ENCODE assay signal across 20 cellular contexts in genomic region chr6:48449002-48449401, GRCh38.
DNase-seq lines count a peak whose midpoint lies in the region; ATAC-seq and TF ChIP-seq lines count a peak whose summit lies in the region.
"Had no signal": no experiment of that assay in that cellular context is flagged by ENCODE, and none has a peak within 500 bp of the region (broad histone marks: within the 10 kb centered on the region; RNA-seq: fewer than 3 reads in every experiment).

No MANE protein-coding gene starts in this region.

- H2AFZ ChIP-seq in HCT116 (ENCODE audit: low read depth, low read length, poor library complexity, severe bottlenecking), result no peak overlapping the region

- no peaks in the 10 kb centered on the region; the same call in 1 of the 2 replicates for H3K9me2 ChIP-seq in HCT116 (ENCODE audit: insufficient read depth)

- intact Hi-C loops in HCT116 (cut with micrococcal nuclease), result no loop called here

- CTCF ChIA-PET in AG04450 (lab: Charles Lee), result no interaction called here
- CTCF ChIA-PET in HCT116 (lab: Charles Lee), result interaction anchor here (0.7 kb wide), 1 partner anchor 10 kb away, joined by 3 read pairs; no protein-coding TSS in a partner anchor
- CTCF ChIA-PET in GM10248 (lab: Yijun Ruan, JAX), result no interaction called here

- no peak overlapping the region for H3K9ac ChIP-seq in HCT116 (ENCODE audit: low read length)

- in situ Hi-C loops in astrocyte of the cerebellum (cut with HindIII; ENCODE audit: low sequenced_read_pairs), result no loop called here

- RAD21 ChIA-PET in HCT116 (lab: Charles Lee; ENCODE audit: low non-redundant PET in 1 of 2, low total read pairs in 2 of 2, uncharacterized antibody in 2 of 2, unreplicated experiment in 2 of 2), result no interaction called here

- no peak overlapping the region for H3K4me3 ChIP-seq in AG04450 (ENCODE audit: low read depth, low read length)
- H3K4me3 ChIP-seq in HCT116 (replicated peaks in 1 of 2; ENCODE audit: low read depth in 1 of 2, low read length in 2 of 2), result no peak overlapping the region
- H3K4me3 ChIP-seq in astrocyte of the cerebellum (ENCODE audit: low read depth, low read length), result no peak overlapping the region
- H3K4me3 ChIP-seq in fibroblast of the aortic adventitia (ENCODE audit: low read depth, low read length), result no peak overlapping the region
- H3K4me3 ChIP-seq: ascending aorta, gastroesophageal sphincter had no signal

- no peak for TF ChIP-seq POLR2A in HCT116 (IDR thresholded peaks at IDR 0.05; ENCODE audit: borderline replicate concordance, extremely low read depth, insufficient read depth, insufficient read length)

- H3K27me3 ChIP-seq in AG04450 (ENCODE audit: control insufficient read depth, insufficient read depth, low read length) (no peaks in the 10 kb centered on the region), HCT116 (ENCODE audit: insufficient read depth, low read length) (no peaks in the 10 kb centered on the region)
- H3K27me3 ChIP-seq: ascending aorta, gastroesophageal sphincter had no signal

- no peak overlapping the region for H3K4me2 ChIP-seq in HCT116 (ENCODE audit: low read length)

- H3K27ac ChIP-seq in AG04450 (ENCODE audit: low read depth, low read length), result no peak overlapping the region
- no peak overlapping the region for H3K27ac ChIP-seq in HCT116 (ENCODE audit: low read depth, low read length)
- H3K27ac ChIP-seq: ascending aorta, gastroesophageal sphincter, RWPE1 had no signal

- no peak for DNase-seq in AG04450 (ENCODE audit: low read depth, low spot score)
- DNase-seq in HCT116 (ENCODE audit: low read depth, low spot score), result no peak
- peak; percentile 12 for DNase-seq in astrocyte of the cerebellum (ENCODE audit: low read depth)
- peak; percentile 23 for DNase-seq in fibroblast of the aortic adventitia (ENCODE audit: low read depth)
- no peak for DNase-seq in GM10248 (ENCODE audit: extremely low spot score)
- no peak for DNase-seq in T-helper 9 cell
- DNase-seq: activated CD4-positive, alpha-beta T cell treated with anti-CD3 and anti-CD28 coated beads for 1 hour; activated CD8-positive, alpha-beta memory T cell treated with anti-CD3 and anti-CD28 coated beads, Interleukin-2, amount 50 U/mL, for 4 hours; AML-193; naive thymus-derived CD8-positive, alpha-beta T cell; NCI-H2029 treated with DMSO at 0.1 percent for 48 hours; NCI-H774; stimulated activated CD4-positive, alpha-beta T cell treated with anti-CD3 and anti-CD28 coated beads, Interleukin-2, amount 100 ng/mL, for 24 hours; substantia nigra; T-helper 17 cell had no signal

- TF ChIP-seq RAD21 in HCT116 (IDR thresholded peaks at IDR 0.05; ENCODE audit: low read depth), result peak; percentile 48

- peak; percentile 37 for TF ChIP-seq CTCF in AG04450 (IDR thresholded peaks at IDR 0.05; ENCODE audit: low read depth, low read length)
- peak; percentile 10 to 24 (median 15); a peak in 1 of 6 replicates for TF ChIP-seq CTCF in HCT116 (IDR thresholded peaks at IDR 0.05 in 2 of 3, conservative IDR thresholded peaks at IDR 0.05 in 1 of 3; ENCODE audit: borderline replicate concordance in 1 of 3, insufficient read depth in 1 of 3, low read depth in 2 of 3, low read length in 2 of 3)
- peak; percentile 26 for TF ChIP-seq CTCF in astrocyte of the cerebellum (IDR thresholded peaks at IDR 0.05; ENCODE audit: low read depth, low read length, missing control alignments)
- TF ChIP-seq CTCF in fibroblast of the aortic adventitia (IDR thresholded peaks at IDR 0.05; ENCODE audit: insufficient read depth, low read length), result peak; percentile 37
- no peak for TF ChIP-seq CTCF in GM10248 (IDR thresholded peaks at IDR 0.05; ENCODE audit: control extremely low read depth, extremely low read depth, low read depth, missing control alignments)

- no peaks in the 10 kb centered on the region for H3K4me1 ChIP-seq in HCT116 (ENCODE audit: control insufficient read depth in 1 of 2, insufficient read depth in 2 of 2, low read length in 2 of 2)
- H3K4me1 ChIP-seq: ascending aorta, gastroesophageal sphincter had no signal

- no peak for ATAC-seq in HCT116
- no peak for ATAC-seq in HG03432 (IDR thresholded peaks at IDR 0.05; ENCODE audit: unreplicated experiment)
- no peak for ATAC-seq in HG03439 (IDR thresholded peaks at IDR 0.05; ENCODE audit: unreplicated experiment)
- ATAC-seq: gastroesophageal sphincter; naive thymus-derived CD8-positive, alpha-beta T cell; T-helper 17 cell had no signal

- no TSS peak for BruUV-seq in HCT116 (replicated peaks; lab: Mats Ljungman, UMichigan)

- no peaks in the 10 kb centered on the region for H3K9me3 ChIP-seq in AG04450 (ENCODE audit: control insufficient read depth, insufficient read depth, low read length)
- no peaks in the 10 kb centered on the region for H3K9me3 ChIP-seq in HCT116 (ENCODE audit: control insufficient read depth in 1 of 2, insufficient read depth in 1 of 2, low read depth in 1 of 2, low read length in 2 of 2)
- H3K9me3 ChIP-seq: ascending aorta had no signal

- POLR2A ChIA-PET in AG04450 (lab: Yijun Ruan, JAX), result no interaction called here
- POLR2A ChIA-PET in HCT116 (lab: Charles Lee), result no interaction called here
- POLR2A ChIA-PET in GM10248 (lab: Yijun Ruan, JAX), result no interaction called here

- no peaks in the 10 kb centered on the region for H4K20me1 ChIP-seq in HCT116 (ENCODE audit: insufficient read depth)

- no peaks in the 10 kb centered on the region for H3K36me3 ChIP-seq in HCT116 (ENCODE audit: control insufficient read depth in 1 of 2, insufficient read depth in 2 of 2, low read length in 2 of 2)
- H3K36me3 ChIP-seq: ascending aorta, gastroesophageal sphincter had no signal

- no peaks in the 10 kb centered on the region for H3K79me2 ChIP-seq in HCT116 (ENCODE audit: insufficient read depth, low read length)

TF ChIP-seq in HCT116, 20 proteins besides CTCF, POLR2A, EP300 and RAD21:
- no peak for TF ChIP-seq ELF1 (IDR thresholded peaks at IDR 0.05; ENCODE audit: borderline replicate concordance, low read depth)
- TF ChIP-seq SRF (IDR thresholded peaks at IDR 0.05; ENCODE audit: low read depth), result no peak
- TF ChIP-seq ZNF274 (IDR thresholded peaks at IDR 0.05; ENCODE audit: low read depth, low read length), result no peak
- no peak for TF ChIP-seq ZFX (IDR thresholded peaks at IDR 0.05)
- TF ChIP-seq REST (IDR thresholded peaks at IDR 0.05; ENCODE audit: low read depth), result no peak
- TF ChIP-seq JUND (IDR thresholded peaks at IDR 0.05), result no peak
- TF ChIP-seq SIN3A (IDR thresholded peaks at IDR 0.05; ENCODE audit: low read depth), result no peak
- TF ChIP-seq FOSL1 (IDR thresholded peaks at IDR 0.05; ENCODE audit: low read depth), result no peak
- no peak for TF ChIP-seq ATF3 (IDR thresholded peaks at IDR 0.05)
- no peak for TF ChIP-seq EZH2 (IDR thresholded peaks at IDR 0.05)
- TF ChIP-seq POLR2AphosphoS5 (IDR thresholded peaks at IDR 0.05; ENCODE audit: low read depth, low read length), result no peak
- TF ChIP-seq CBX3 (IDR thresholded peaks at IDR 0.05; ENCODE audit: low read depth), result no peak
- TF ChIP-seq SP1 (IDR thresholded peaks at IDR 0.05; ENCODE audit: low read depth), result no peak
- TF ChIP-seq EGR1 (IDR thresholded peaks at IDR 0.05; ENCODE audit: low read depth), result no peak
- TF ChIP-seq, protein P1, sequence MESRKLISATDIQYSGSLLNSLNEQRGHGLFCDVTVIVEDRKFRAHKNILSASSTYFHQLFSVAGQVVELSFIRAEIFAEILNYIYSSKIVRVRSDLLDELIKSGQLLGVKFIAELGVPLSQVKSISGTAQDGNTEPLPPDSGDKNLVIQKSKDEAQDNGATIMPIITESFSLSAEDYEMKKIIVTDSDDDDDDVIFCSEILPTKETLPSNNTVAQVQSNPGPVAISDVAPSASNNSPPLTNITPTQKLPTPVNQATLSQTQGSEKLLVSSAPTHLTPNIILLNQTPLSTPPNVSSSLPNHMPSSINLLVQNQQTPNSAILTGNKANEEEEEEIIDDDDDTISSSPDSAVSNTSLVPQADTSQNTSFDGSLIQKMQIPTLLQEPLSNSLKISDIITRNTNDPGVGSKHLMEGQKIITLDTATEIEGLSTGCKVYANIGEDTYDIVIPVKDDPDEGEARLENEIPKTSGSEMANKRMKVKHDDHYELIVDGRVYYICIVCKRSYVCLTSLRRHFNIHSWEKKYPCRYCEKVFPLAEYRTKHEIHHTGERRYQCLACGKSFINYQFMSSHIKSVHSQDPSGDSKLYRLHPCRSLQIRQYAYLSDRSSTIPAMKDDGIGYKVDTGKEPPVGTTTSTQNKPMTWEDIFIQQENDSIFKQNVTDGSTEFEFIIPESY (IDR thresholded peaks at IDR 0.05; ENCODE audit: extremely low read depth, insufficient replicate concordance, low read length), result no peak

Comparison
In these comparisons a context has a peak if more than half of its experiments do, and no peak if none do; other contexts are left out.
1. DNase-seq: peak in astrocyte of the cerebellum (single experiment) and fibroblast of the aortic adventitia (single experiment); none in AG04450 (single experiment), HCT116 (single experiment), GM10248 (single experiment) and T-helper 9 cell (single experiment).